ENCODE assay signal across 1 cellular context in the genomic region with DNA sequence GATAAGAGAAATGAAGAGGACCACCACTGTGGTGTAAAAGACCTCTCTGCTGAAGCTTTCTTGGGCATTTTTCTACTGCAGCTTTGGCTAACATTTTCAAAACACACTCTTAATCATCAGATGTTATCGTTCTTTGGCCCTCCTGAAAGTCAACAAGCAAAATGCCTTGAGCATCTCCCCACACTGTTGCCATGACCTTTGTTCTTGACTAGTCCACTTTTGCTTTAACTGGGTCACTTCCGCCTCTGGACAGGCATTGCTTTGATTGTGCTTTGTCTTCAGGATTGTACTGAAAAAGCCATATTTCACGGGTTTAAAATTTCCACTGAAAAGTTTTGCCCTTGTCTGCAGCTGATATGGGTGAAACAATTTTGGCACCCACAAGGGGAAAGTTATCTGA.
TF ChIP-seq lines count a peak whose summit lies in the region.

No MANE protein-coding gene starts in this region.

TF ChIP-seq in HepG2, 621 proteins besides CTCF, POLR2A, EP300 and RAD21 (continued from another document):
- TF ChIP-seq, protein P1, sequence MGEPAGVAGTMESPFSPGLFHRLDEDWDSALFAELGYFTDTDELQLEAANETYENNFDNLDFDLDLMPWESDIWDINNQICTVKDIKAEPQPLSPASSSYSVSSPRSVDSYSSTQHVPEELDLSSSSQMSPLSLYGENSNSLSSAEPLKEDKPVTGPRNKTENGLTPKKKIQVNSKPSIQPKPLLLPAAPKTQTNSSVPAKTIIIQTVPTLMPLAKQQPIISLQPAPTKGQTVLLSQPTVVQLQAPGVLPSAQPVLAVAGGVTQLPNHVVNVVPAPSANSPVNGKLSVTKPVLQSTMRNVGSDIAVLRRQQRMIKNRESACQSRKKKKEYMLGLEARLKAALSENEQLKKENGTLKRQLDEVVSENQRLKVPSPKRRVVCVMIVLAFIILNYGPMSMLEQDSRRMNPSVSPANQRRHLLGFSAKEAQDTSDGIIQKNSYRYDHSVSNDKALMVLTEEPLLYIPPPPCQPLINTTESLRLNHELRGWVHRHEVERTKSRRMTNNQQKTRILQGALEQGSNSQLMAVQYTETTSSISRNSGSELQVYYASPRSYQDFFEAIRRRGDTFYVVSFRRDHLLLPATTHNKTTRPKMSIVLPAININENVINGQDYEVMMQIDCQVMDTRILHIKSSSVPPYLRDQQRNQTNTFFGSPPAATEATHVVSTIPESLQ (CRISPR knock-in tag; conservative IDR thresholded peaks at IDR 0.05): no peak
- TF ChIP-seq ZNF124 (CRISPR knock-in tag; IDR thresholded peaks at IDR 0.05): no peak
- TF ChIP-seq GABPB1 (CRISPR knock-in tag; IDR thresholded peaks at IDR 0.05): peak; percentile 65; the same call in 1 of the 2 replicates
- peak; percentile 54; the same call in 1 of the 2 replicates for TF ChIP-seq NR2F6 (IDR thresholded peaks at IDR 0.05)
- TF ChIP-seq NR2F6 (CRISPR knock-in tag; IDR thresholded peaks at IDR 0.05): no peak
- TF ChIP-seq ELF1 (CRISPR knock-in tag; IDR thresholded peaks at IDR 0.05): peak; percentile 72
- peak; percentile 65; the same call in 1 of the 2 replicates for TF ChIP-seq RXRB (CRISPR knock-in tag; IDR thresholded peaks at IDR 0.05; ENCODE audit: borderline replicate concordance)
- TF ChIP-seq MIER2 (CRISPR knock-in tag; IDR thresholded peaks at IDR 0.05): peak; percentile 31; the same call in 1 of the 2 replicates
- TF ChIP-seq FOXK1 (CRISPR knock-in tag; IDR thresholded peaks at IDR 0.05; ENCODE audit: borderline replicate concordance, low read depth): 0 out of 2 replicates have a peak, but pooled peaks have one; percentile 28
